23 cellular contexts compared by ENCODE assay signal in the genomic region with DNA sequence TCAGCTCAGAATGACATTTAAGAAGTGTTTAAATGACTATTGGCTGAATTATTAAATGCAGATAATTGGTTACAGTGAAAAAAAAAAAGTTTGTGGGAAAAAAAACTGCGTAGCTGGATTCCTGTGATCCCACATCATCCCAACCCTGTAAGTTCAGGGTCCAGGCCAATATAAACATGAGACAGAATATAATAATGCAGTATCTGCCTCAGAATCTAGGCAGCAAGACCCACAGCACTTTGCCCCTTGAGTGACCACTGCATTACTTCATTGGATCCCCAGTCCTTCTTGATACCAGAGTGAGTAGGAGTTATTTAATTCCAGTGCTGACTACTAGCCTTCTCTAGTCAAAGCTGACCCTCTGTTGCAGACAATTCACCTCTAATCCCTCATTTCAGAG.
DNase-seq lines count a peak whose midpoint lies in the region; ATAC-seq, FAIRE-seq and TF ChIP-seq lines count a peak whose summit lies in the region.
"Had no signal": no experiment of that assay in that cellular context is flagged by ENCODE, and none has a peak within 500 bp of the region (broad histone marks: within the 10 kb centered on the region; RNA-seq: fewer than 3 reads in every experiment).

No MANE protein-coding gene starts in this region.

- H3F3A ChIP-seq in GM23338 (replicated peaks; ENCODE audit: low read depth), result no peaks in the 10 kb centered on the region

- H3K9me3 Mint-ChIP-seq in GM23338 (peaks cover 3% of the 10 kb centered on the region; the same call in 1 of the 3 replicates), astrocyte (ENCODE audit: unreplicated experiment) (no peaks in the 10 kb centered on the region)
- H3K9me3 Mint-ChIP-seq: T-cell had no signal

- no peaks in the 10 kb centered on the region for H3K9me2 ChIP-seq in GM23338 (ENCODE audit: insufficient read depth)

- no peak overlapping the region for H3K4me3 ChIP-seq in AG04449 (ENCODE audit: low read depth, low read length)
- no peak overlapping the region for H3K4me3 ChIP-seq in GM23338
- no peak overlapping the region for H3K4me3 ChIP-seq in astrocyte (ENCODE audit: insufficient read depth, low read depth, low read length)
- no peak overlapping the region for H3K4me3 ChIP-seq in fibroblast of the aortic adventitia (ENCODE audit: low read depth, low read length)
- H3K4me3 ChIP-seq: adrenal gland, colonic mucosa, smooth muscle cell had no signal

- H3K36me3 Mint-ChIP-seq in GM23338 (ENCODE audit: low read depth), result no peaks in the 10 kb centered on the region
- no peaks in the 10 kb centered on the region for H3K36me3 Mint-ChIP-seq in astrocyte (ENCODE audit: low read depth, unreplicated experiment)
- H3K36me3 Mint-ChIP-seq: CD8-positive, alpha-beta T cell; T-cell had no signal

- H3K27ac Mint-ChIP-seq in GM23338, result no peak overlapping the region
- H3K27ac Mint-ChIP-seq in astrocyte (ENCODE audit: unreplicated experiment), result peak overlapping the region; percentile 10
- H3K27ac Mint-ChIP-seq: activated CD4-positive, alpha-beta T cell treated with anti-CD3 and anti-CD28 coated beads, Interleukin-2, amount 10 ng/mL, durations not matched to agents 7 days and 5 days; CD8-positive, alpha-beta T cell; nephron progenitor cell; T-cell had no signal

- H3K4me3 Mint-ChIP-seq in GM23338 (no peak overlapping the region), astrocyte (ENCODE audit: unreplicated experiment) (no peak overlapping the region)
- H3K4me3 Mint-ChIP-seq: activated CD4-positive, alpha-beta T cell treated with anti-CD3 and anti-CD28 coated beads, Interleukin-2, amount 10 ng/mL, durations not matched to agents 7 days and 5 days; CD8-positive, alpha-beta T cell; nephron progenitor cell; T-cell had no signal

- CTCF ChIA-PET in AG04449 (lab: Yijun Ruan, JAX), result interaction anchor here (1.0 kb wide), 1 partner anchor 13 kb away, joined by 4 read pairs; no protein-coding TSS in a partner anchor

- H3K27ac ChIP-seq in GM23338 (ENCODE audit: low read depth) (no peak overlapping the region), astrocyte (ENCODE audit: low read depth, low read length) (peak overlapping the region; percentile 22)
- H3K27ac ChIP-seq: adrenal gland, colonic mucosa had no signal

- no peaks in the 10 kb centered on the region for H3K4me1 Mint-ChIP-seq in GM23338
- H3K4me1 Mint-ChIP-seq in astrocyte (ENCODE audit: low read depth, unreplicated experiment), result peaks cover 3% of the 10 kb centered on the region
- H3K4me1 Mint-ChIP-seq: activated CD4-positive, alpha-beta T cell treated with anti-CD3 and anti-CD28 coated beads, Interleukin-2, amount 10 ng/mL, durations not matched to agents 7 days and 5 days; nephron progenitor cell; T-cell had no signal

- H3K4me1 ChIP-seq in GM23338 (ENCODE audit: insufficient read depth), result no peaks in the 10 kb centered on the region
- H3K4me1 ChIP-seq in astrocyte (ENCODE audit: insufficient read depth, low read length), result peaks cover 7% of the 10 kb centered on the region
- H3K4me1 ChIP-seq: adrenal gland, colonic mucosa had no signal

- ATAC-seq in GM23338 (no peak), GM18520 (IDR thresholded peaks at IDR 0.05; ENCODE audit: unreplicated experiment) (no peak), GM18909 (IDR thresholded peaks at IDR 0.05; ENCODE audit: poor library complexity, unreplicated experiment) (no peak)
- ATAC-seq: CD8-positive, alpha-beta T cell; T-cell had no signal

- H3K4me2 ChIP-seq in GM23338, result no peak overlapping the region
- peak overlapping the region; percentile 65 for H3K4me2 ChIP-seq in astrocyte (ENCODE audit: low read length)
- H3K4me2 ChIP-seq: smooth muscle cell had no signal

- H3K27me3 ChIP-seq in GM23338 (ENCODE audit: insufficient read depth), result no peaks in the 10 kb centered on the region
- no peaks in the 10 kb centered on the region for H3K27me3 ChIP-seq in astrocyte (ENCODE audit: insufficient read depth, low read length)
- H3K27me3 ChIP-seq: adrenal gland, colonic mucosa had no signal

- H3K36me3 ChIP-seq in GM23338 (ENCODE audit: insufficient read depth) (no peaks in the 10 kb centered on the region), astrocyte (ENCODE audit: insufficient read depth, low read length) (no peaks in the 10 kb centered on the region)
- H3K36me3 ChIP-seq: adrenal gland, colonic mucosa had no signal

- H2AFZ ChIP-seq in GM23338, result peak overlapping the region; percentile 39; the same call in 1 of the 2 replicates
- H2AFZ ChIP-seq in astrocyte (ENCODE audit: low read depth, low read length), result no peak overlapping the region

- DNase-seq in AG04449 (ENCODE audit: low read depth, low spot score) (peak; percentile 53), GM23338 (ENCODE audit: low spot score) (no peak), astrocyte (ENCODE audit: low read depth) (peak; percentile 92), fibroblast of the aortic adventitia (ENCODE audit: low read depth) (peak; percentile 76), globus pallidus (ENCODE audit: low spot score) (no peak), SW 1271 (lab: John Stamatoyannopoulos, UW) (no peak)
- DNase-seq: activated CD4-positive, alpha-beta T cell treated with anti-CD3 and anti-CD28 coated beads, Interleukin-2, amount 10 ng/mL, durations not matched to agents 7 days and 5 days; activated CD8-positive, alpha-beta memory T cell treated with anti-CD3 and anti-CD28 coated beads, Interleukin-2, amount 50 U/mL, for 4 hours; activated effector memory CD4-positive, alpha-beta T cell treated with Interleukin-2 at 50 U/mL for 16 hours; adrenal gland; CD8-positive, alpha-beta T cell; colonic mucosa; DMS53; NCI-H1417; NCI-H524 treated with DMSO at 0.1 percent for 48 hours; nephron progenitor cell; stimulated activated CD4-positive, alpha-beta T cell treated with anti-CD3 and anti-CD28 coated beads, Interleukin-4, amount 100 ng/mL, for 24 hours; T-cell had no signal

- TF ChIP-seq CTCF in AG04449 (IDR thresholded peaks at IDR 0.05; ENCODE audit: insufficient read depth, low read length, missing control alignments) (no peak), GM23338 (conservative IDR thresholded peaks at IDR 0.05; ENCODE audit: low read depth in 2 of 2) (no peak), astrocyte (IDR thresholded peaks at IDR 0.05; ENCODE audit: insufficient read depth, low read depth, low read length) (no peak), fibroblast of the aortic adventitia (IDR thresholded peaks at IDR 0.05; ENCODE audit: insufficient read depth, low read length) (no peak)

- H3K9ac ChIP-seq in astrocyte (ENCODE audit: low read length), result no peak overlapping the region

- no peaks in the 10 kb centered on the region for H3K79me2 ChIP-seq in GM23338 (replicated peaks; ENCODE audit: insufficient read depth)
- H3K79me2 ChIP-seq in astrocyte (ENCODE audit: insufficient read depth, low read length), result no peaks in the 10 kb centered on the region

- no peaks in the 10 kb centered on the region for H3K9me3 ChIP-seq in astrocyte (ENCODE audit: insufficient read depth, low read depth, low read length)
- H3K9me3 ChIP-seq: adrenal gland, colonic mucosa had no signal

- FAIRE-seq in astrocyte (lab: Jason Lieb, UNC), result no peak
- FAIRE-seq: A204.1, endometrium had no signal

- H3K27me3 Mint-ChIP-seq in GM23338 (ENCODE audit: insufficient read depth, low read depth, poor library complexity), result no peaks in the 10 kb centered on the region
- H3K27me3 Mint-ChIP-seq in astrocyte (ENCODE audit: low read depth, unreplicated experiment), result no peaks in the 10 kb centered on the region
- H3K27me3 Mint-ChIP-seq: activated CD4-positive, alpha-beta T cell treated with anti-CD3 and anti-CD28 coated beads, Interleukin-2, amount 10 ng/mL, durations not matched to agents 7 days and 5 days had no signal

- POLR2A ChIA-PET in AG04449 (lab: Yijun Ruan, JAX), result no interaction called here

- H4K20me1 ChIP-seq in GM23338 (replicated peaks; ENCODE audit: insufficient read depth) (no peaks in the 10 kb centered on the region), astrocyte (ENCODE audit: insufficient read depth, low read length) (no peaks in the 10 kb centered on the region)

TF ChIP-seq in GM23338, 12 proteins besides CTCF, POLR2A, EP300 and RAD21 (continues in another document):
- TF ChIP-seq JUNB (IDR thresholded peaks at IDR 0.05; ENCODE audit: unreplicated experiment) (no peak), POLR2AphosphoS5 (IDR thresholded peaks at IDR 0.05; ENCODE audit: low read depth) (no peak), ZNF114 (CRISPR knock-in tag; IDR thresholded peaks at IDR 0.05) (no peak), EZH2 (IDR thresholded peaks at IDR 0.05; ENCODE audit: low read depth, unreplicated experiment) (no peak), EZH2phosphoT487 (IDR thresholded peaks at IDR 0.05; ENCODE audit: unreplicated experiment) (no peak), NANOG (IDR thresholded peaks at IDR 0.05; ENCODE audit: borderline replicate concordance) (no peak), STAT1 (IDR thresholded peaks at IDR 0.05; ENCODE audit: unreplicated experiment) (no peak)
- TF ChIP-seq, protein P1, sequence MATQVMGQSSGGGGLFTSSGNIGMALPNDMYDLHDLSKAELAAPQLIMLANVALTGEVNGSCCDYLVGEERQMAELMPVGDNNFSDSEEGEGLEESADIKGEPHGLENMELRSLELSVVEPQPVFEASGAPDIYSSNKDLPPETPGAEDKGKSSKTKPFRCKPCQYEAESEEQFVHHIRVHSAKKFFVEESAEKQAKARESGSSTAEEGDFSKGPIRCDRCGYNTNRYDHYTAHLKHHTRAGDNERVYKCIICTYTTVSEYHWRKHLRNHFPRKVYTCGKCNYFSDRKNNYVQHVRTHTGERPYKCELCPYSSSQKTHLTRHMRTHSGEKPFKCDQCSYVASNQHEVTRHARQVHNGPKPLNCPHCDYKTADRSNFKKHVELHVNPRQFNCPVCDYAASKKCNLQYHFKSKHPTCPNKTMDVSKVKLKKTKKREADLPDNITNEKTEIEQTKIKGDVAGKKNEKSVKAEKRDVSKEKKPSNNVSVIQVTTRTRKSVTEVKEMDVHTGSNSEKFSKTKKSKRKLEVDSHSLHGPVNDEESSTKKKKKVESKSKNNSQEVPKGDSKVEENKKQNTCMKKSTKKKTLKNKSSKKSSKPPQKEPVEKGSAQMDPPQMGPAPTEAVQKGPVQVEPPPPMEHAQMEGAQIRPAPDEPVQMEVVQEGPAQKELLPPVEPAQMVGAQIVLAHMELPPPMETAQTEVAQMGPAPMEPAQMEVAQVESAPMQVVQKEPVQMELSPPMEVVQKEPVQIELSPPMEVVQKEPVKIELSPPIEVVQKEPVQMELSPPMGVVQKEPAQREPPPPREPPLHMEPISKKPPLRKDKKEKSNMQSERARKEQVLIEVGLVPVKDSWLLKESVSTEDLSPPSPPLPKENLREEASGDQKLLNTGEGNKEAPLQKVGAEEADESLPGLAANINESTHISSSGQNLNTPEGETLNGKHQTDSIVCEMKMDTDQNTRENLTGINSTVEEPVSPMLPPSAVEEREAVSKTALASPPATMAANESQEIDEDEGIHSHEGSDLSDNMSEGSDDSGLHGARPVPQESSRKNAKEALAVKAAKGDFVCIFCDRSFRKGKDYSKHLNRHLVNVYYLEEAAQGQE (IDR thresholded peaks at IDR 0.05; ENCODE audit: unreplicated experiment), result no peak

Comparison
In these comparisons a context has a peak if more than half of its experiments do, and no peak if none do; other contexts are left out.
1. DNase-seq: peak in AG04449 (single experiment), astrocyte (single experiment) and fibroblast of the aortic adventitia (single experiment); none in GM23338 (single experiment), globus pallidus (single experiment) and SW 1271 (0 of 2).